Comparison of ENCODE assay signal across 13 cellular contexts in the genomic region with DNA sequence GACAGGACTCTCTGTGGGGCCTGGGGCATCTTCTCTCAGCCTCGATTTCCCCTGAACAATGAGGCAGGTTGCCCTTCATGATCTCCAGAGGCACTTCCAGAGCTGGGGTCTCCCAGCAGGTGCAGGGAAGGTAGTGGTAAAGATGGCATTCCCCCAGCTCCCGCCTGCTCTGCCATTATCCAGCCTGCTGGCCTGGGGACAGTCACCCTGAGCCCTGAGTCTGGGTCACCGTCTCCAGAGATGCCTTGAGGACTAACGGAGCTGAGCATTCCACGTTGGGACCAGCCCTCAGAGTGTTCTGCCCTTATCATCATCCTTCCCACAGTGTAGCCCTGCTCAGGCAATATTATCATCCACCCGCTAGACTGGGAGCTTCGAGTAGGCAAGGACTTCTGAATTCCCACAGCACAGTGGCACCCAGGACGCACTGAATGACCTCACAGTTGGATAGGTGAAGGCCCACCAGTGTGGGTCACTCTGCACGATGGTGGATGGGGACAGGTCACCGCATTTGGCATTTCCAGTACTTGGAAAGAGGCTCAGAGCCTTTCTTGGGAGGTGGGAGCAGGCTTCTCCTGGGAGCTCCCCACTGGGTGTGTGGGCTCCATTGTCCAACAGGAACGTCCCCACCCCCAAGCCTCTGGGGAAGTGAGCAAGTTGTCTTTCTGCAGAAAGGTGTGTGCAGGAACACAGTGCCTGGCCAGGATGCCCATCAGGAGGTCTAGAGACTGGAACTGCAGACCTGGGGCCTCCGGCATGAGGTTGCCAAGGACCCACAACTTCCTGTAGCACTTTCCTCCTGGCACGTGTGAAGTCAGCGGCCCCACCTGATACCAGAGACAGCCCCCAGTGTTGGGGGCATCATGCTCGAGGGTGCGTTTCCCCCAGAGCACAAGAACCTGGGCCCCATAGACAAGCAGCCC. TPM values are rescaled to one million over a fixed set of nuclear protein-coding genes. Genes with fewer than 3 reads are reported as not detected.
DNase-seq lines count a peak whose midpoint lies in the region; ATAC-seq, FAIRE-seq and TF ChIP-seq lines count a peak whose summit lies in the region.
"Had no signal": no experiment of that assay in that cellular context is flagged by ENCODE, and none has a peak within 500 bp of the region (broad histone marks: within the 10 kb centered on the region; RNA-seq: fewer than 3 reads in every experiment).

No MANE protein-coding gene starts in this region.

- peaks cover 0 to 20% of the 10 kb centered on the region in 2 donors for H3K4me1 ChIP-seq in right atrium auricular region
- H3K4me1 ChIP-seq in pancreas = peaks cover 0 to 10% (median 8%) of the 10 kb centered on the region in 3 donors
- H3K4me1 ChIP-seq in vagina = peaks cover 41% of the 10 kb centered on the region

- H3K27me3 Mint-ChIP-seq in activated naive CD4-positive, alpha-beta T cell treated with anti-CD3 and anti-CD28 coated beads, Interleukin-2, amount 50 U/mL, for 24 hours = peaks cover 20% of the 10 kb centered on the region

- WGBS in pancreas, 2 donors = 78 to 79% methylated on average over 16 of the region's 16 CpGs

- H3K4me3 Mint-ChIP-seq in activated naive CD4-positive, alpha-beta T cell treated with anti-CD3 and anti-CD28 coated beads, Interleukin-2, amount 50 U/mL, for 24 hours = peak overlapping the region; percentile 30

- intact Hi-C loops in pancreas (cut with DNase I) (no loop called here), vagina (cut with DNase I) (no loop called here)

- H3K27me3 ChIP-seq in right atrium auricular region (no peaks in the 10 kb centered on the region), pancreas (no peaks in the 10 kb centered on the region), vagina (no peaks in the 10 kb centered on the region)

- peaks cover 4% of the 10 kb centered on the region for H3K4me1 Mint-ChIP-seq in activated naive CD4-positive, alpha-beta T cell treated with anti-CD3 and anti-CD28 coated beads, Interleukin-2, amount 50 U/mL, for 24 hours

- no peak for DNase-seq in activated naive CD4-positive, alpha-beta T cell treated with anti-CD3 and anti-CD28 coated beads, Interleukin-2, amount 50 U/mL, for 16 hours
- no peak for DNase-seq in right atrium auricular region (ENCODE audit: low spot score)
- DNase-seq in pancreas = peak; percentile 16 to 58 (median 24)
- no peak for DNase-seq in vagina (ENCODE audit: extremely low spot score in 2 of 2)
- no peak for DNase-seq in NCI-H526 treated with DMSO at 0.1 percent for 48 hours (lab: John Stamatoyannopoulos, UW)
- DNase-seq in DMS 273 treated with DMSO at 0.1 percent for 48 hours (lab: John Stamatoyannopoulos, UW) = no peak
- DNase-seq in stimulated activated CD4-positive, alpha-beta T cell treated with anti-CD3 and anti-CD28 coated beads, Interleukin-2, amount 100 ng/mL, for 48 hours = no peak
- DNase-seq: ACHN; activated CD4-positive, alpha-beta T cell treated with anti-CD3 and anti-CD28 coated beads, Interleukin-2, amount 50 U/mL, for 1 hour; SW 1271 had no signal

- no peak overlapping the region for H3K27ac Mint-ChIP-seq in activated naive CD4-positive, alpha-beta T cell treated with anti-CD3 and anti-CD28 coated beads, Interleukin-2, amount 50 U/mL, for 24 hours

- FAIRE-seq in pancreas (lab: Jason Lieb, UNC) = no peak

- H3K4me3 ChIP-seq in right atrium auricular region = no peak overlapping the region
- H3K4me3 ChIP-seq in pancreas = peak overlapping the region in 1 of 4 donors; percentile 49
- H3K4me3 ChIP-seq in vagina = peak overlapping the region in 1 of 2 donors; percentile 58

- no peaks in the 10 kb centered on the region for H3K9me3 Mint-ChIP-seq in activated naive CD4-positive, alpha-beta T cell treated with anti-CD3 and anti-CD28 coated beads, Interleukin-2, amount 50 U/mL, for 24 hours

- peak in 1 of 4 donors; percentile 3 for ATAC-seq in pancreas

- TF ChIP-seq POLR2A in vagina (IDR thresholded peaks at IDR 0.05) = no peak

- H3K27ac ChIP-seq in right atrium auricular region (peak overlapping the region; percentile 76 to 80), pancreas (peak overlapping the region; percentile 78 to 84 (median 80)), vagina (peak overlapping the region; percentile 75)
- H3K27ac ChIP-seq: epithelial cell of prostate had no signal

- TF ChIP-seq CTCF in right atrium auricular region (IDR thresholded peaks at IDR 0.05) (no peak), pancreas (IDR thresholded peaks at IDR 0.05) (no peak), vagina (IDR thresholded peaks at IDR 0.05) (no peak)

- H3K9me3 ChIP-seq in right atrium auricular region (no peaks in the 10 kb centered on the region), pancreas (no peaks in the 10 kb centered on the region), vagina (no peaks in the 10 kb centered on the region)

- H3K36me3 Mint-ChIP-seq in activated naive CD4-positive, alpha-beta T cell treated with anti-CD3 and anti-CD28 coated beads, Interleukin-2, amount 50 U/mL, for 24 hours = no peaks in the 10 kb centered on the region

- no peaks in the 10 kb centered on the region for H3K36me3 ChIP-seq in right atrium auricular region
- H3K36me3 ChIP-seq in pancreas = no peaks in the 10 kb centered on the region
- no peaks in the 10 kb centered on the region for H3K36me3 ChIP-seq in vagina

RNA-seq across cellular contexts. Expression of a gene that starts 51.4 kb away (rescaled TPM):
- total RNA-seq in right atrium auricular region (under 1 TPM in 1 of 2 donors, not detected in 1; 0.19 TPM), pancreas (1 to 10 TPM in 1 of 6 donors, under 1 TPM in 5; 0.16 to 1.3 (median 0.62) TPM), vagina (7.1 TPM)
- under 1 TPM; 0.66 to 0.95 TPM for polyA plus RNA-seq in pancreas
- total RNA-seq: pulmonary artery endothelial cell had no signal

Comparison
In these comparisons a context has a peak if more than half of its experiments do, and no peak if none do; other contexts are left out.
1. DNase-seq: peak in pancreas (6 of 6); none in activated naive CD4-positive, alpha-beta T cell treated with anti-CD3 and anti-CD28 coated beads, Interleukin-2, amount 50 U/mL, for 16 hours (single experiment), right atrium auricular region (single experiment), vagina (0 of 2), NCI-H526 treated with DMSO at 0.1 percent for 48 hours (single experiment), DMS 273 treated with DMSO at 0.1 percent for 48 hours (single experiment) and stimulated activated CD4-positive, alpha-beta T cell treated with anti-CD3 and anti-CD28 coated beads, Interleukin-2, amount 100 ng/mL, for 48 hours (0 of 2).
2. Peak in every context shown above with its lines, with median percentiles within 50 percentile points of each other: H3K27ac ChIP-seq.